In the genomic region with DNA sequence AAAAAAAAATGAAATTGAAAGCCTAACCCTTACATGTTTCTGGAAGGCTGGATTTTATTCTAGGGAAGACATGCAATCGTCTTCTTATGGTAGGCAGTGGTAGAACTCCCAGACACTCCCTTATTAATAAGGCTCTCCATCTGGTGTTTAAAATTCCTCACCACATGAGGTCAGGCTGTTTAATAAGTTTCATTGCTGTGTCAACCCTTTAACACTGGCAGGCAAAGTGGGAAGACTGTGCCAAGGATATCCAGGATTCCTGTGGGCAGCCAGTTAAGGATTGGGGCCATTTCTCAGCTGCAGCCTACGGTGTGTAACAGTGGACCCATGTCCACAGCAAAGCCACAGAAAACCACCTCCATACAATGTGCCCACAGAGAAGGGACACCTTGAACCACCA, we compare ENCODE assay signal across 21 cellular contexts.
DNase-seq lines count a peak whose midpoint lies in the region; ATAC-seq and TF ChIP-seq lines count a peak whose summit lies in the region.
"Had no signal": no experiment of that assay in that cellular context is flagged by ENCODE, and none has a peak within 500 bp of the region (broad histone marks: within the 10 kb centered on the region; RNA-seq: fewer than 3 reads in every experiment).

No MANE protein-coding gene starts in this region.

- no peak overlapping the region for H3K4me3 ChIP-seq in fibroblast of mammary gland (ENCODE audit: control insufficient read depth, low read depth, low read length)
- H3K4me3 ChIP-seq in psoas muscle = no peak overlapping the region
- no peak overlapping the region for H3K4me3 ChIP-seq in adrenal gland
- H3K4me3 ChIP-seq: BLaER1 treated with 17β-estradiol and CSF1 and Interleukin-3, amounts not matched to agents 10 nM and 100 nM; hepatocyte had no signal

- H3K4me1 ChIP-seq in psoas muscle (peaks cover 13% of the 10 kb centered on the region), adrenal gland (replicated peaks in 1 of 2) (no peaks in the 10 kb centered on the region)

- intact Hi-C loops in psoas muscle (cut with DNase I) = no loop called here
- intact Hi-C loops in adrenal gland (cut with DNase I) = no loop called here

- no peaks in the 10 kb centered on the region for H3K9me3 ChIP-seq in psoas muscle
- no peaks in the 10 kb centered on the region for H3K9me3 ChIP-seq in adrenal gland (replicated peaks in 1 of 3)
- H3K9me3 ChIP-seq: BLaER1 treated with 17β-estradiol and CSF1 and Interleukin-3, amounts not matched to agents 10 nM and 100 nM had no signal

- H3K36me3 ChIP-seq in psoas muscle (ENCODE audit: insufficient read depth in 1 of 2, low read depth in 1 of 2) (peaks cover 0 to 17% of the 10 kb centered on the region in 2 donors), adrenal gland (replicated peaks in 1 of 2) (no peaks in the 10 kb centered on the region)
- H3K36me3 ChIP-seq: BLaER1 treated with 17β-estradiol and CSF1 and Interleukin-3, amounts not matched to agents 10 nM and 100 nM had no signal

- WGBS in psoas muscle, 3 donors = 14 to 29% (median 21%) methylated on average over 2 of the region's 2 CpGs
- WGBS in adrenal gland, 4 donors = 53 to 79% (median 66%) methylated on average over 1 to 2 of the region's 2 CpGs

- DNase-seq in EL (peak; percentile 17), NCI-H446 treated with DMSO at 0.1 percent for 48 hours (lab: John Stamatoyannopoulos, UW) (peak; percentile 67), fibroblast of mammary gland (ENCODE audit: low read depth) (peak; percentile 17), psoas muscle (no peak), adrenal gland (no peak), NCI-H1930 (lab: John Stamatoyannopoulos, UW) (no peak), HuH-7.5 (ENCODE audit: low spot score) (no peak)
- DNase-seq: activated CD4-positive, alpha-beta T cell treated with anti-CD3 and anti-CD28 coated beads, Interleukin-2, amount 50 U/mL, for 1 hour; activated gamma-delta T cell treated with Interleukin-2 at 50 U/mL for 16 hours; amniotic stem cell; effector memory CD8-positive, alpha-beta T cell; mammary epithelial cell; MV-4-11; natural killer cell; NCI-H2081; NCI-H526 treated with DMSO at 0.1 percent for 48 hours; OCI-M1; stimulated activated CD4-positive, alpha-beta T cell treated with anti-CD3 and anti-CD28 coated beads, Interleukin-4, amount 100 ng/mL, for 24 hours had no signal

- ATAC-seq in psoas muscle = peak; percentile 79 to 91 (median 88)
- ATAC-seq in GM19324 (IDR thresholded peaks at IDR 0.05; ENCODE audit: low FRiP score, unreplicated experiment) = no peak
- ATAC-seq: effector memory CD8-positive, alpha-beta T cell; natural killer cell had no signal

- peak overlapping the region; percentile 51 for H3K27ac ChIP-seq in psoas muscle
- H3K27ac ChIP-seq in adrenal gland = no peak overlapping the region
- H3K27ac ChIP-seq: BLaER1 treated with 17β-estradiol and CSF1 and Interleukin-3, amounts not matched to agents 10 nM and 100 nM; hepatocyte had no signal

- H3K27me3 ChIP-seq in psoas muscle (ENCODE audit: insufficient read depth in 3 of 3, low read length in 2 of 3) (no peaks in the 10 kb centered on the region), adrenal gland (no peaks in the 10 kb centered on the region)
- H3K27me3 ChIP-seq: BLaER1 treated with 17β-estradiol and CSF1 and Interleukin-3, amounts not matched to agents 10 nM and 100 nM; hepatocyte had no signal

- TF ChIP-seq POLR2A in adrenal gland (IDR thresholded peaks at IDR 0.05) = no peak

- TF ChIP-seq CTCF in fibroblast of mammary gland (conservative IDR thresholded peaks at IDR 0.05; ENCODE audit: control insufficient read depth, insufficient read depth, low read depth, low read length) = no peak
- TF ChIP-seq CTCF in psoas muscle (IDR thresholded peaks at IDR 0.05) = no peak
- TF ChIP-seq CTCF in adrenal gland (IDR thresholded peaks at IDR 0.05) = no peak

Comparison
In these comparisons a context has a peak if more than half of its experiments do, and no peak if none do; other contexts are left out.
1. DNase-seq: peak in EL (single experiment), NCI-H446 treated with DMSO at 0.1 percent for 48 hours (single experiment) and fibroblast of mammary gland (single experiment); none in psoas muscle (0 of 2), adrenal gland (0 of 7), NCI-H1930 (0 of 2) and HuH-7.5 (single experiment).